ENCODE assay signal across 33 cellular contexts in the genomic region with DNA sequence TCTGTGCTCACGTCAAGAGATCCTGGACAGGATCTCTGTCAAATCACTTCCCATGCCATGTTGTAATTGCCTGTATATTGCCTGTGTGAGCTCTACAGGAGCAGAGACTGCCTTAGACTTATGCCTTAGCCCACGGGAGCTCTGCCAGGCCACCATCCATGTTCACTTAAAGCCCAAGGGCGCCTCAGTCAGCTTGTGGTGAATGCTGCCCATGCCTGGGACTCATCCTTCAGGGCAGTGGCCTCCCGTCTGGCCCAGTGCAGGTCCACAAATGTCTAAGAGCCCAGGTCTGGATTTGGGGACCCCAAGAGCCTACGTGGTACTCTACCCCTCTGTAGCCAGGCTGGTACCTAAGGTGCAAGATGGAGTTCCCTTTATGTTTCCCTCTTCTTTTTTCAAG. TPM values are rescaled to one million over a fixed set of nuclear protein-coding genes. Genes with fewer than 3 reads are reported as not detected.
"Had no signal": no experiment of that assay in that cellular context is flagged by ENCODE, and none has a peak within 500 bp of the region (broad histone marks: within the 10 kb centered on the region; RNA-seq: fewer than 3 reads in every experiment).

No MANE protein-coding gene starts in this region.

- H3K36me3 ChIP-seq: heart left ventricle, left ventricle myocardium inferior, neural progenitor cell, neutrophil, ovary, prostate gland, sigmoid colon, spleen, stomach, thyroid gland, transverse colon, upper lobe of right lung had no signal

- H3K27ac Mint-ChIP-seq: immature natural killer cell; mesothelial cell of epicardium; naive B cell; natural killer cell; nephron progenitor cell; neural progenitor cell; stimulated activated naive B cell treated with anti-CD40 and anti-IgM and Interleukin-4, amounts not matched to agents 10 μg/mL and 1 μg/mL and 100 μg/mL, for 72 hours had no signal

- H3K4me3 Mint-ChIP-seq: immature natural killer cell; mesothelial cell of epicardium; naive B cell; natural killer cell; nephron progenitor cell; neural progenitor cell; stimulated activated naive B cell treated with anti-CD40 and anti-IgM and Interleukin-4, amounts not matched to agents 10 μg/mL and 1 μg/mL and 100 μg/mL, for 72 hours had no signal

- H3K9me3 ChIP-seq: neutrophil, prostate gland, stomach, testis, thyroid gland, transverse colon, upper lobe of right lung had no signal

- H3K27me3 ChIP-seq: ovary, testis, thyroid gland had no signal

- H3K4me1 ChIP-seq: heart left ventricle, left ventricle myocardium inferior, neural progenitor cell, prostate gland, sigmoid colon, spleen, stomach, testis, thyroid gland, transverse colon, upper lobe of right lung had no signal

- H3K9me3 Mint-ChIP-seq: immature natural killer cell, natural killer cell, neural progenitor cell had no signal

- DNase-seq: heart left ventricle; hypothalamus; immature natural killer cell; left ventricle myocardium inferior; mesendoderm; naive B cell; natural killer cell; nephron progenitor cell; occipital lobe; ovary; retina; right cardiac atrium; sigmoid colon; small intestine; spleen; stimulated activated CD4-positive, alpha-beta T cell treated with anti-CD3 and anti-CD28 coated beads, Interleukin-2, amount 100 ng/mL, for 48 hours; stimulated activated CD4-positive, alpha-beta T cell treated with anti-CD3 and anti-CD28 coated beads, Interleukin-4, amount 100 ng/mL, for 4 hours; stimulated activated naive B cell treated with anti-CD40 and anti-IgM and Interleukin-4, amounts not matched to agents 10 μg/mL and 1 μg/mL and 100 μg/mL, for 72 hours; stimulated activated naive CD8-positive, alpha-beta T cell treated with anti-CD3 and anti-CD28 coated beads, Interleukin-15, Interleukin-2, amounts not matched to agents 100 U/mL and 50 U/mL, for 24 hours; stomach; testis; thyroid gland; transverse colon; upper lobe of right lung had no signal

- H3K4me1 Mint-ChIP-seq: immature natural killer cell; mesothelial cell of epicardium; naive B cell; natural killer cell; nephron progenitor cell; neural progenitor cell; stimulated activated naive B cell treated with anti-CD40 and anti-IgM and Interleukin-4, amounts not matched to agents 10 μg/mL and 1 μg/mL and 100 μg/mL, for 72 hours had no signal

- H3K4me3 ChIP-seq: heart left ventricle, left ventricle myocardium inferior, lung, neural progenitor cell, ovary, prostate gland, sigmoid colon, spleen, stomach, testis, thyroid gland, transverse colon, upper lobe of right lung had no signal

- H3K36me3 Mint-ChIP-seq: immature natural killer cell; mesothelial cell of epicardium; naive B cell; natural killer cell; neural progenitor cell; stimulated activated naive B cell treated with anti-CD40 and anti-IgM and Interleukin-4, amounts not matched to agents 10 μg/mL and 1 μg/mL and 100 μg/mL, for 72 hours had no signal

- FAIRE-seq: islet of Langerhans, small intestine had no signal

- H3K27ac ChIP-seq: heart left ventricle, left ventricle myocardium inferior, neural progenitor cell, neutrophil, ovary, prostate gland, sigmoid colon, spleen, stomach, testis, thyroid gland, transverse colon, upper lobe of right lung had no signal

RNA-seq across cellular contexts. Expression of a gene that starts 22.4 kb away (rescaled TPM):
- total RNA-seq: heart left ventricle, kidney epithelial cell, left ventricle myocardium inferior, lower leg skin, mesothelial cell of epicardium, mononuclear cell, natural killer cell, occipital lobe, ovary, prostate gland, right cardiac atrium, sigmoid colon, spleen, stomach, thyroid gland, transverse colon, upper lobe of right lung had no signal
